Comparison of ENCODE assay signal across 13 cellular contexts in genomic region chr5:93503598-93504067, GRCh38.
DNase-seq lines count a peak whose midpoint lies in the region; ATAC-seq and TF ChIP-seq lines count a peak whose summit lies in the region.
"Had no signal": no experiment of that assay in that cellular context is flagged by ENCODE, and none has a peak within 500 bp of the region (broad histone marks: within the 10 kb centered on the region; RNA-seq: fewer than 3 reads in every experiment).

No MANE protein-coding gene starts in this region.

- ATAC-seq in sciatic nerve, result no peak

- no peak for TF ChIP-seq CTCF in cardiac fibroblast (IDR thresholded peaks at IDR 0.05; ENCODE audit: low read depth, low read length)

- H3K4me3 ChIP-seq in cardiac fibroblast (replicated peaks in 1 of 2; ENCODE audit: low read depth in 2 of 2, low read length in 2 of 2), result no peak overlapping the region
- H3K4me3 ChIP-seq: HAP-1, lung, thyroid gland had no signal

- peak; percentile 88 for DNase-seq in AG08395 (ENCODE audit: low spot score)
- DNase-seq in M059J (ENCODE audit: low read depth), result peak; percentile 90
- peak; percentile 86 to 96 for DNase-seq in cardiac fibroblast (ENCODE audit: low read depth in 2 of 2)
- peak; percentile 79 for DNase-seq in kidney glomerular epithelial cell (lab: John Stamatoyannopoulos, UW)
- DNase-seq in activated CD4-positive, alpha-beta T cell treated with anti-CD3 and anti-CD28 coated beads for 48 hours, result no peak
- DNase-seq in sciatic nerve (ENCODE audit: low spot score), result no peak
- DNase-seq in GF-D8 (lab: John Stamatoyannopoulos, UW), result no peak
- DNase-seq in NCI-H187 treated with DMSO at 0.1 percent for 48 hours (lab: John Stamatoyannopoulos, UW), result no peak
- DNase-seq: activated T-cell treated with anti-CD3 and anti-CD28 coated beads, Interleukin-2, amount 50 U/mL, for 48 hours; caudate nucleus; thyroid gland had no signal

- intact Hi-C loops in sciatic nerve (cut with DNase I), result no loop called here

Comparison
In these comparisons a context has a peak if more than half of its experiments do, and no peak if none do; other contexts are left out.
1. DNase-seq: peak in AG08395 (single experiment), M059J (single experiment), cardiac fibroblast (2 of 2) and kidney glomerular epithelial cell (single experiment); none in activated CD4-positive, alpha-beta T cell treated with anti-CD3 and anti-CD28 coated beads for 48 hours (single experiment), sciatic nerve (single experiment), GF-D8 (single experiment) and NCI-H187 treated with DMSO at 0.1 percent for 48 hours (single experiment).